In the genomic region with DNA sequence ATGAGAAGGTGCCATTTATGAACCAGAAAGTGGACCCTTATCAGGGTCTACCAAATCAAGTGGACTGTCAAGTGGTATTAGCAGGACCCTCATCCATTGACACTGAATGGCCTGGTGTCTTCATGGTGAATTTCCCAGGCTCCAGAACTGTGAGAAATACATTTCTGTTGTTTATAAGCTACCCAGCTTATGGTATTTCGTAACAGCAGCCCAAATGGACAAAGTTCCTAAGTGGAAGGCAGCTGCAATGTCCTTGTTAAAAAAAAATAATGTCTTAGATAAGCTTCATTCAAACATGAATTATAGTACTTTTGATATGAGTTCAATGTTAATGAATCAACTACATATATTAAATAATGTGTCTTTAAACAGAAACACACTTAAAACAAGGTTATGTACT, we compare ENCODE assay signal across 24 cellular contexts.
"Had no signal": no experiment of that assay in that cellular context is flagged by ENCODE, and none has a peak within 500 bp of the region (broad histone marks: within the 10 kb centered on the region; RNA-seq: fewer than 3 reads in every experiment).

No MANE protein-coding gene starts in this region.

- H3K27ac ChIP-seq: coronary artery, esophagus squamous epithelium, foreskin keratinocyte, gastroesophageal sphincter, heart left ventricle, hepatocyte, neural progenitor cell, prostate gland, right atrium auricular region, thoracic aorta, tibial nerve, upper lobe of left lung had no signal

- H3K4me1 ChIP-seq: foreskin keratinocyte, prostate gland had no signal

- H3K4me2 ChIP-seq: hepatocyte, neural progenitor cell had no signal

- ATAC-seq: gastroesophageal sphincter; heart left ventricle; left lobe of liver; mucosa of descending colon; naive thymus-derived CD4-positive, alpha-beta T cell; sciatic nerve; stimulated activated memory B cell treated with anti-CD40 and anti-IgM and Interleukin-4, amounts not matched to agents 10 μg/mL and 1 μg/mL and 100 μg/mL, for 72 hours had no signal

- H3K36me3 ChIP-seq: esophagus squamous epithelium, gastroesophageal sphincter, heart left ventricle, neural progenitor cell, prostate gland, right atrium auricular region, thoracic aorta, tibial nerve, upper lobe of left lung had no signal

- H3K79me2 ChIP-seq: hepatocyte had no signal

- DNase-seq: dermis blood vessel endothelial cell; effector memory CD4-positive, alpha-beta T cell; erythroblast; esophagus squamous epithelium; foreskin keratinocyte; heart left ventricle; kidney; mesenchymal stem cell; mucosa of descending colon; naive thymus-derived CD4-positive, alpha-beta T cell; stimulated activated CD4-positive, alpha-beta T cell treated with anti-CD3 and anti-CD28 coated beads, Interleukin-4, amount 100 ng/mL, for 4 hours; upper lobe of left lung had no signal

- H2AFZ ChIP-seq: hepatocyte, neural progenitor cell had no signal

- H3K9me3 ChIP-seq: esophagus squamous epithelium, gastroesophageal sphincter, heart left ventricle, mucosa of descending colon, prostate gland, right atrium auricular region, thoracic aorta, tibial nerve, upper lobe of left lung had no signal

- H3K27me3 ChIP-seq: esophagus squamous epithelium, foreskin keratinocyte, gastroesophageal sphincter, heart left ventricle, hepatocyte, neural progenitor cell, right atrium auricular region, tibial nerve, upper lobe of left lung had no signal

- H3K9ac ChIP-seq: neural progenitor cell had no signal

- H3K4me3 ChIP-seq: coronary artery, esophagus squamous epithelium, gastroesophageal sphincter, heart left ventricle, hepatocyte, lung, mucosa of descending colon, neural progenitor cell, prostate gland, right atrium auricular region, thoracic aorta, tibial nerve, upper lobe of left lung had no signal
